In the genomic region with DNA sequence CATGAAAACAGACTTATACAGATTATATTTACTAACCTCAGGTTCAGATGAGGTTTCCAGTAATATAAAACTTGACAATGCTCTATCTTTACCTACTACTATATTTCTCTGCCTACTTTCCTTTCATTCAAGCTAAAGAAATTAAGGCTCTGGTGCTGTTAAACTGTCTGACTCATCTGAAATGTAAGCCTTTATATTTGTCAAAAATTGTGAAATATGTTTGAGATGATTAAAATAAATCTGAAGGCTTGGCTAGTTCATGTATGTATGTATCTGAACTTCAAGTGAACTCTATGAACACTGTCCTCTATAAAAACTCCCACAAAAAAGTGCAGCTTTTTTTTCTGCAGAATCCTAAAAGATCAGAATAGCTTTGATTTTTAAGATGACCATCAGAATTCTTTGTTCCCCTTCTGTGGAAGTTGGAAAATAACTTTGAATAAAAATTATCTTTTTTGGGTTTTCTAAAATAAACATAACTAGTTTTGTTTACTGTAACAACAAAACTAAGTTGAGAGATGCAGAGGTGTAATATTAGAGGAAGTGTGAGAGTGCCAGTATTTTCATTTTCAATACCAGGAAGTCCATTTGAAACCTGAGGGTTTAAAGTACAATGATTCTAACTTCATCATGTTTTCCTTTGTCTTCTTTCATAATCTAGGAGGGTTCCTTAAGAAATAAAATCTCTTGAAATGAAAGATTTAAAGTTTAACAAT, we compare ENCODE assay signal across 1 cellular context.
TF ChIP-seq lines count a peak whose summit lies in the region.

No MANE protein-coding gene starts in this region.

TF ChIP-seq in GM12878, 131 proteins besides CTCF, POLR2A, EP300 and RAD21 (continued from another document):
- TF ChIP-seq, protein P1, sequence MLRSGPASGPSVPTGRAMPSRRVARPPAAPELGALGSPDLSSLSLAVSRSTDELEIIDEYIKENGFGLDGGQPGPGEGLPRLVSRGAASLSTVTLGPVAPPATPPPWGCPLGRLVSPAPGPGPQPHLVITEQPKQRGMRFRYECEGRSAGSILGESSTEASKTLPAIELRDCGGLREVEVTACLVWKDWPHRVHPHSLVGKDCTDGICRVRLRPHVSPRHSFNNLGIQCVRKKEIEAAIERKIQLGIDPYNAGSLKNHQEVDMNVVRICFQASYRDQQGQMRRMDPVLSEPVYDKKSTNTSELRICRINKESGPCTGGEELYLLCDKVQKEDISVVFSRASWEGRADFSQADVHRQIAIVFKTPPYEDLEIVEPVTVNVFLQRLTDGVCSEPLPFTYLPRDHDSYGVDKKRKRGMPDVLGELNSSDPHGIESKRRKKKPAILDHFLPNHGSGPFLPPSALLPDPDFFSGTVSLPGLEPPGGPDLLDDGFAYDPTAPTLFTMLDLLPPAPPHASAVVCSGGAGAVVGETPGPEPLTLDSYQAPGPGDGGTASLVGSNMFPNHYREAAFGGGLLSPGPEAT (IDR thresholded peaks at IDR 0.05; ENCODE audit: low read depth): peak; percentile 33; the same call in 1 of the 2 replicates
